ENCODE assay signal across 19 cellular contexts in the genomic region with DNA sequence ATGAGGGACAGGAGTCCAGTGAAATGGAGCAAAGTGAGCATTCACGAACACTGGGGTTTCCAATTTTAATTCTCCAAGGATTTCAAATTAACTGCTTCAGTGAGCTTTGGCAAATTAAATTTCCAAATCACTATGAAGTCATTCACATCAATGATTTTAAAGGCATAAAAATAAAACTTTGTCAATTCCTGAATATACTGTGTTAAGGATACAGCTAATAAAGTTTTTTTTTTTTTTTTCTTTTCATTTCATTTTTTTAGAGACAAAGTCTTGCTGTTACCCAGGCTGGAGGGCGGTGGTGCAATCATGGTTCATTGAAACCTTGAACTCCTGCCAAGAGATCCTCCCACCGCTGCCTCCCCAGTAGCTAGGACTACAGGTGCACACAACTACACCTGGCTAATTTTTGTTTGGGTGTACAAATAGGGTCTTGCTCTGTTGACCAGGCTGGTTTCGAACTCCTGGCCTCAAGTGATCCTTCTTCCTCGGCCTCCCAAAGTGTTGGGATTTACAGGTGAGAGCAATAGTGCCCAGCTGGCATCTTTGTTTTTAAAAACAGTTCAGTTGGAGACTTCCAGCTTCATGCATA. TPM values are rescaled to one million over a fixed set of nuclear protein-coding genes. Genes with fewer than 3 reads are reported as not detected.
DNase-seq lines count a peak whose midpoint lies in the region; ATAC-seq and TF ChIP-seq lines count a peak whose summit lies in the region.
"Had no signal": no experiment of that assay in that cellular context is flagged by ENCODE, and none has a peak within 500 bp of the region (broad histone marks: within the 10 kb centered on the region; RNA-seq: fewer than 3 reads in every experiment).

No MANE protein-coding gene starts in this region.

- DNase-seq in DMS 273 (lab: John Stamatoyannopoulos, UW; ENCODE audit: unreplicated experiment) (peak; percentile 6), DMS 273 treated with DMSO at 0.1 percent for 48 hours (lab: John Stamatoyannopoulos, UW) (no peak), activated B cell treated with CpG ODN at 0.5 μM for 24 hours (no peak), mucosa of descending colon (peak in 2 of 3 donors; percentile 23 to 39), NCI-H446 treated with DMSO at 0.1 percent for 48 hours (lab: John Stamatoyannopoulos, UW) (no peak)
- no peak for DNase-seq in effector memory CD8-positive, alpha-beta T cell
- DNase-seq: 8988T; GOT3; hypothalamus; kidney glomerular epithelial cell; NCI-H1417; nephron progenitor cell; stimulated activated CD4-positive, alpha-beta T cell treated with anti-CD3 and anti-CD28 coated beads, Interleukin-4, amount 100 ng/mL, for 4 hours had no signal

- H3K4me3 Mint-ChIP-seq in activated B cell treated with CpG ODN at 0.5 μM for 24 hours, result no peak overlapping the region
- H3K4me3 Mint-ChIP-seq in effector memory CD8-positive, alpha-beta T cell, result no peak overlapping the region
- H3K4me3 Mint-ChIP-seq: nephron progenitor cell had no signal

- TF ChIP-seq CTCF in activated B cell treated with CpG ODN at 0.5 μM for 24 hours (IDR thresholded peaks at IDR 0.05) (no peak), mucosa of descending colon (IDR thresholded peaks at IDR 0.05) (no peak)

- no peak overlapping the region for H3K4me3 ChIP-seq in mucosa of descending colon
- H3K4me3 ChIP-seq: coronary artery, prostate gland, smooth muscle cell had no signal

- peak overlapping the region; percentile 60 for H3K27ac Mint-ChIP-seq in activated B cell treated with CpG ODN at 0.5 μM for 24 hours
- peak overlapping the region in 1 of 2 donors; percentile 56 for H3K27ac Mint-ChIP-seq in effector memory CD8-positive, alpha-beta T cell
- H3K27ac Mint-ChIP-seq: activated naive CD4-positive, alpha-beta T cell treated with anti-CD3 and anti-CD28 coated beads, Interleukin-2, amount 50 U/mL, for 72 hours had no signal

- POLR2A ChIA-PET in activated B cell treated with CpG ODN at 0.5 μM for 24 hours (lab: Charles Lee), result interaction anchor here (1.0 kb wide), 1 partner anchor 21 kb away, joined by 4 read pairs; no protein-coding TSS in a partner anchor

- intact Hi-C loops in activated B cell treated with CpG ODN at 0.5 μM for 24 hours (cut with micrococcal nuclease), result loop anchor here (2.0 to 10.0 kb wide), 2 partner anchors 19 to 49 kb away; no protein-coding TSS in a partner anchor
- intact Hi-C loops in mucosa of descending colon (cut with DNase I, micrococcal nuclease), result no loop called here

- H3K9me3 Mint-ChIP-seq in activated B cell treated with CpG ODN at 0.5 μM for 24 hours, result no peaks in the 10 kb centered on the region
- H3K9me3 Mint-ChIP-seq in effector memory CD8-positive, alpha-beta T cell, result no peaks in the 10 kb centered on the region
- H3K9me3 Mint-ChIP-seq: activated naive CD4-positive, alpha-beta T cell treated with anti-CD3 and anti-CD28 coated beads, Interleukin-2, amount 50 U/mL, for 72 hours had no signal

- CTCF ChIA-PET in activated B cell treated with CpG ODN at 0.5 μM for 24 hours (lab: Charles Lee), result no interaction called here

- no peaks in the 10 kb centered on the region for H3K9me3 ChIP-seq in mucosa of descending colon
- H3K9me3 ChIP-seq: prostate gland had no signal

- H3K36me3 ChIP-seq in mucosa of descending colon (ENCODE audit: low read depth), result no peaks in the 10 kb centered on the region
- H3K36me3 ChIP-seq: prostate gland had no signal

- ATAC-seq in activated B cell treated with CpG ODN at 0.5 μM for 24 hours (ENCODE audit: low read depth) (no peak), mucosa of descending colon (peak; percentile 66), HG03108 (IDR thresholded peaks at IDR 0.05; ENCODE audit: unreplicated experiment) (no peak)
- no peak for ATAC-seq in effector memory CD8-positive, alpha-beta T cell (replicated peaks)
- ATAC-seq: activated naive CD4-positive, alpha-beta T cell treated with anti-CD3 and anti-CD28 coated beads, Interleukin-2, amount 50 U/mL, for 72 hours had no signal

- no peak for TF ChIP-seq EP300 in Ishikawa (IDR thresholded peaks at IDR 0.05; ENCODE audit: borderline replicate concordance)

- peaks cover 16% of the 10 kb centered on the region for H3K36me3 Mint-ChIP-seq in activated B cell treated with CpG ODN at 0.5 μM for 24 hours (ENCODE audit: low read depth)
- H3K36me3 Mint-ChIP-seq in effector memory CD8-positive, alpha-beta T cell (ENCODE audit: insufficient read depth), result peaks cover 15% of the 10 kb centered on the region

- H3K4me1 Mint-ChIP-seq in activated B cell treated with CpG ODN at 0.5 μM for 24 hours, result peaks cover 73% of the 10 kb centered on the region
- peaks cover 29 to 45% of the 10 kb centered on the region in 2 donors for H3K4me1 Mint-ChIP-seq in effector memory CD8-positive, alpha-beta T cell (ENCODE audit: low read depth in 2 of 2)

- H3K27me3 Mint-ChIP-seq in activated B cell treated with CpG ODN at 0.5 μM for 24 hours, result no peaks in the 10 kb centered on the region
- no peaks in the 10 kb centered on the region for H3K27me3 Mint-ChIP-seq in effector memory CD8-positive, alpha-beta T cell

- no peak for TF ChIP-seq RAD21 in Ishikawa (IDR thresholded peaks at IDR 0.05; ENCODE audit: low read depth)

- H3K4me1 ChIP-seq in mucosa of descending colon (ENCODE audit: low read depth), result peaks cover 12% of the 10 kb centered on the region
- H3K4me1 ChIP-seq: prostate gland had no signal

TF ChIP-seq in Ishikawa, 13 proteins besides CTCF, POLR2A, EP300 and RAD21:
- peak; percentile 76 for TF ChIP-seq NFIC (IDR thresholded peaks at IDR 0.05)
- peak; percentile 65 for TF ChIP-seq CEBPB (IDR thresholded peaks at IDR 0.05)
- TF ChIP-seq, protein P1, sequence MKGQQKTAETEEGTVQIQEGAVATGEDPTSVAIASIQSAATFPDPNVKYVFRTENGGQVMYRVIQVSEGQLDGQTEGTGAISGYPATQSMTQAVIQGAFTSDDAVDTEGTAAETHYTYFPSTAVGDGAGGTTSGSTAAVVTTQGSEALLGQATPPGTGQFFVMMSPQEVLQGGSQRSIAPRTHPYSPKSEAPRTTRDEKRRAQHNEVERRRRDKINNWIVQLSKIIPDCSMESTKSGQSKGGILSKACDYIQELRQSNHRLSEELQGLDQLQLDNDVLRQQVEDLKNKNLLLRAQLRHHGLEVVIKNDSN (IDR thresholded peaks at IDR 0.05), result no peak

RNA-seq across cellular contexts. Expression of a gene that starts 21.9 kb away (rescaled TPM):
- 73.5 and 92.9 TPM in 2 replicates for total RNA-seq in activated B cell treated with CpG ODN at 0.5 μM for 24 hours
- 10 to 100 TPM; 34.0 to 42.8 (median 35.6) TPM for total RNA-seq in mucosa of descending colon

Comparison
In these comparisons a context has a peak if more than half of its experiments do, and no peak if none do; other contexts are left out.
1. DNase-seq: peak in DMS 273 (single experiment) and mucosa of descending colon (2 of 3); none in DMS 273 treated with DMSO at 0.1 percent for 48 hours (single experiment), activated B cell treated with CpG ODN at 0.5 μM for 24 hours (single experiment), effector memory CD8-positive, alpha-beta T cell (0 of 3) and NCI-H446 treated with DMSO at 0.1 percent for 48 hours (single experiment).